23 cellular contexts compared by ENCODE assay signal in the genomic region with DNA sequence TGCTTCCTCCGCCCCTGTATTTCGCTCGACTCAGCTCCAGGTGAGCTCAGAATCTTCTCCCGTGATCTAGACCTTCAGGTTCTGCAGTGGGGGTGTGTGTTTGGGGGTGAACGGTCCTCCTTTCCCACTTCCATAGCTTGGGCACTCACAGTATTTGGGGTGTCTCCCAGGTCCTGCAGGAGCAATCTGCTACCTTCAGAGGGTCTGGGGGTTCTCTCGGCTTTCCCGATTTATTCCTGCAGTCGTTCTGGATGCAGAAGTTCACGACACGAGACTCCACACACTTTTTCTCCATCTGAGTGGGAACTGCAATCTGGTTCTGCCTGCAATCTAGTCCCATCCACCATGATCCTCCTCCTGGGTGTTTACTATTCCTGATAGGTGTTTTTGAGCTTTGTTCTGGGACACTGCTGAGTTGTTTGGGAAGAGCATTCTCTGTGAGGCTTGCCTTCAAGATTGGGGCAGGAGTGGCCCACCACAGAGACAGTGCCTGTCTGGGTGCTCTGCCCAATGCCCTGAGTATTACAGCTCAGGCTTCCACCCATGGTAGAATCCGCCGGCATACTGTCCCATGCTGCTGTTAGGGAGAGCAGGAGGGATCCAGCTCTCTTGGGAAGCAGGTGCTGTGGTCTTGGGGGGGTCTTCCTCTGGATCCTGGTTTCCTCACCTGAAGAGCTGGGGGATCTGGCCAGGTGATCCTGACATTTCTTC. TPM values are rescaled to one million over a fixed set of nuclear protein-coding genes. Genes with fewer than 3 reads are reported as not detected.
DNase-seq lines count a peak whose midpoint lies in the region; ATAC-seq, FAIRE-seq and TF ChIP-seq lines count a peak whose summit lies in the region.
"Had no signal": no experiment of that assay in that cellular context is flagged by ENCODE, and none has a peak within 500 bp of the region (broad histone marks: within the 10 kb centered on the region; RNA-seq: fewer than 3 reads in every experiment).

No MANE protein-coding gene starts in this region.

- no peaks in the 10 kb centered on the region for H3K27me3 ChIP-seq in right cardiac atrium (ENCODE audit: control insufficient read depth, insufficient read depth)
- H3K27me3 ChIP-seq in H7 (ENCODE audit: control insufficient read depth, insufficient read depth, low read length): no peaks in the 10 kb centered on the region
- H3K27me3 ChIP-seq in SK-N-SH (ENCODE audit: insufficient read depth): no peaks in the 10 kb centered on the region
- no peaks in the 10 kb centered on the region for H3K27me3 ChIP-seq in adrenal gland
- H3K27me3 ChIP-seq: heart left ventricle, vagina had no signal

- H3K4me3 ChIP-seq in right cardiac atrium (ENCODE audit: low read length) (no peak overlapping the region), H7 (ENCODE audit: insufficient read depth, low read depth, low read length) (no peak overlapping the region), kidney (ENCODE audit: low read length in 2 of 2) (no peak overlapping the region), SK-N-SH (ENCODE audit: low read depth in 2 of 2, low read length in 1 of 2) (no peak overlapping the region), adrenal gland (no peak overlapping the region)
- H3K4me3 ChIP-seq: HAP-1, heart left ventricle, vagina had no signal

- no peaks in the 10 kb centered on the region for H4K20me1 ChIP-seq in SK-N-SH (ENCODE audit: insufficient read depth)

- H3K4me1 ChIP-seq in right cardiac atrium (ENCODE audit: control insufficient read depth, insufficient read depth, low read length) (no peaks in the 10 kb centered on the region), kidney (ENCODE audit: control insufficient read depth in 1 of 2, insufficient read depth in 1 of 2, low read depth in 1 of 2, low read length in 2 of 2) (no peaks in the 10 kb centered on the region), SK-N-SH (ENCODE audit: control insufficient read depth in 1 of 2, insufficient read depth in 2 of 2, low read depth in 1 of 2, low read length in 1 of 2) (no peaks in the 10 kb centered on the region), adrenal gland (replicated peaks in 1 of 2) (no peaks in the 10 kb centered on the region)
- H3K4me1 ChIP-seq: HAP-1, vagina had no signal

- H3K9ac ChIP-seq in kidney (ENCODE audit: low read length in 2 of 2) (no peak overlapping the region), SK-N-SH (no peak overlapping the region)

- no peak for FAIRE-seq in kidney (lab: Jason Lieb, UNC)
- FAIRE-seq: GM12892, small intestine had no signal

- no peak for TF ChIP-seq POLR2A in adrenal gland (IDR thresholded peaks at IDR 0.05)

- H3K9me3 ChIP-seq in right cardiac atrium (ENCODE audit: control insufficient read depth, low read length) (no peaks in the 10 kb centered on the region), kidney (ENCODE audit: control insufficient read depth in 1 of 2, low read length in 2 of 2) (no peaks in the 10 kb centered on the region), SK-N-SH (no peaks in the 10 kb centered on the region), adrenal gland (replicated peaks in 1 of 3) (no peaks in the 10 kb centered on the region)
- H3K9me3 ChIP-seq: HAP-1, heart left ventricle, vagina had no signal

- intact Hi-C loops in cardiac septum (cut with DNase I) (no loop called here), right cardiac atrium (cut with DNase I) (no loop called here), kidney (cut with DNase I) (no loop called here), adrenal gland (cut with DNase I) (no loop called here)

- no peak overlapping the region for H3K4me2 ChIP-seq in SK-N-SH

- no peaks in the 10 kb centered on the region for H3K79me2 ChIP-seq in SK-N-SH (ENCODE audit: insufficient read depth)

- H2AFZ ChIP-seq in SK-N-SH (ENCODE audit: low read depth): no peak overlapping the region

- DNase-seq in cardiac septum (ENCODE audit: low spot score) (peak; percentile 26), right cardiac atrium (no peak), H7 (peak; percentile 9), kidney (peak; percentile 24), SK-N-SH (no peak), adrenal gland (no peak)
- peak; percentile 13 for DNase-seq in stimulated activated CD8-positive, alpha-beta memory T cell treated with anti-CD3 and anti-CD28 coated beads, Interleukin-4, amount 100 ng/mL, for 48 hours
- DNase-seq: activated CD4-positive, alpha-beta T cell treated with anti-CD3 and anti-CD28 coated beads for 4 hours; activated gamma-delta T cell treated with Interleukin-2 at 50 U/mL for 16 hours; activated naive CD8-positive, alpha-beta T cell treated with anti-CD3 and anti-CD28 coated beads, Interleukin-2, amount 50 U/mL, for 24 hours; activated T-cell treated with anti-CD3 and anti-CD28 coated beads, Interleukin-2, amount 50 U/mL, for 4 hours; central memory CD4-positive, alpha-beta T cell; midbrain; naive B cell; occipital lobe; T-cell; WERI-Rb-1 had no signal

- no peak for TF ChIP-seq EP300 in SK-N-SH (IDR thresholded peaks at IDR 0.05; ENCODE audit: borderline replicate concordance in 1 of 2, low read depth in 1 of 2, low read length in 1 of 2)

- TF ChIP-seq RAD21 in SK-N-SH (IDR thresholded peaks at IDR 0.05; ENCODE audit: low read length): no peak

- no peaks in the 10 kb centered on the region for H3K36me3 ChIP-seq in H7 (replicated peaks; ENCODE audit: control insufficient read depth, insufficient read depth, low read length)
- no peaks in the 10 kb centered on the region for H3K36me3 ChIP-seq in kidney (ENCODE audit: control insufficient read depth in 1 of 2, insufficient read depth in 2 of 2, low read length in 2 of 2)
- no peaks in the 10 kb centered on the region for H3K36me3 ChIP-seq in SK-N-SH (replicated peaks in 1 of 2; ENCODE audit: control insufficient read depth in 1 of 2, insufficient read depth in 2 of 2, low read length in 1 of 2)
- H3K36me3 ChIP-seq in adrenal gland (replicated peaks in 1 of 2): no peaks in the 10 kb centered on the region
- H3K36me3 ChIP-seq: HAP-1, heart left ventricle, vagina, WERI-Rb-1 had no signal

- ATAC-seq in right cardiac atrium: no peak
- no peak for ATAC-seq in HG03354 (IDR thresholded peaks at IDR 0.05; ENCODE audit: poor library complexity, severe bottlenecking, unreplicated experiment)
- ATAC-seq: activated T-cell treated with anti-CD3 and anti-CD28 coated beads, Interleukin-2, amount 50 U/mL, for 4 hours; T-cell had no signal

- H3K9me2 ChIP-seq in SK-N-SH: no peaks in the 10 kb centered on the region

- 88% methylated on average over 12 of the region's 12 CpGs for WGBS in right cardiac atrium
- WGBS in SK-N-SH (ENCODE audit: low lambda C conversion rate): 38% methylated on average over 12 of the region's 12 CpGs
- WGBS in adrenal gland, 4 donors: 91 to 95% (median 93%) methylated on average over 10 to 12 of the region's 12 CpGs

- CTCF ChIA-PET in SK-N-SH (lab: Yijun Ruan, JAX): interaction anchor here (1.3 to 1.8 kb wide), 2 partner anchors 47 to 72 kb away, joined by 3 to 7 read pairs; no protein-coding TSS in a partner anchor

- POLR2A ChIA-PET in SK-N-SH (lab: Yijun Ruan, JAX): no interaction called here

- H3K27ac ChIP-seq in right cardiac atrium (ENCODE audit: low read length) (no peak overlapping the region), kidney (ENCODE audit: low read depth in 2 of 2, low read length in 2 of 2) (no peak overlapping the region), SK-N-SH (ENCODE audit: low read depth in 2 of 2, low read length in 1 of 2) (no peak overlapping the region), adrenal gland (no peak overlapping the region)
- H3K27ac ChIP-seq: vagina, WERI-Rb-1 had no signal

- TF ChIP-seq CTCF in kidney (IDR thresholded peaks at IDR 0.05; ENCODE audit: borderline replicate concordance, extremely low read depth, insufficient read depth): no peak
- no peak for TF ChIP-seq CTCF in SK-N-SH (IDR thresholded peaks at IDR 0.05)
- no peak for TF ChIP-seq CTCF in adrenal gland (IDR thresholded peaks at IDR 0.05)

- no peaks in the 10 kb centered on the region for H3F3A ChIP-seq in SK-N-SH (replicated peaks; ENCODE audit: insufficient read depth)

TF ChIP-seq in SK-N-SH, 30 proteins besides CTCF, POLR2A, EP300 and RAD21 (continues in another document):
- TF ChIP-seq GATA2 (CRISPR knock-in tag; IDR thresholded peaks at IDR 0.05) (no peak), TCF12 (IDR thresholded peaks at IDR 0.05) (no peak), FOSL2 (IDR thresholded peaks at IDR 0.05; ENCODE audit: borderline replicate concordance, low read depth) (no peak), FOXJ3 (CRISPR knock-in tag; IDR thresholded peaks at IDR 0.05) (no peak), RFX5 (IDR thresholded peaks at IDR 0.05; ENCODE audit: low read length) (no peak), GABPA (IDR thresholded peaks at IDR 0.05; ENCODE audit: low read depth) (no peak), NFIC (IDR thresholded peaks at IDR 0.05; ENCODE audit: borderline replicate concordance) (no peak), TAF1 (IDR thresholded peaks at IDR 0.05; ENCODE audit: borderline replicate concordance, low read depth, low read length) (no peak), POLR2AphosphoS5 (IDR thresholded peaks at IDR 0.05; ENCODE audit: low read depth, low read length) (no peak)
- TF ChIP-seq, protein P1, sequence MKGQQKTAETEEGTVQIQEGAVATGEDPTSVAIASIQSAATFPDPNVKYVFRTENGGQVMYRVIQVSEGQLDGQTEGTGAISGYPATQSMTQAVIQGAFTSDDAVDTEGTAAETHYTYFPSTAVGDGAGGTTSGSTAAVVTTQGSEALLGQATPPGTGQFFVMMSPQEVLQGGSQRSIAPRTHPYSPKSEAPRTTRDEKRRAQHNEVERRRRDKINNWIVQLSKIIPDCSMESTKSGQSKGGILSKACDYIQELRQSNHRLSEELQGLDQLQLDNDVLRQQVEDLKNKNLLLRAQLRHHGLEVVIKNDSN (IDR thresholded peaks at IDR 0.05; ENCODE audit: borderline replicate concordance, low read depth): no peak

RNA-seq across cellular contexts. Expression of a gene that starts 29.8 kb away (rescaled TPM):
- total RNA-seq in cardiac septum (1.5 TPM), right cardiac atrium (1 to 10 TPM in 2 of 4 donors, under 1 TPM in 2; 0.39 to 1.6 (median 1.2) TPM), kidney (0.16 TPM), adrenal gland (1 to 10 TPM in 1 of 8 donors, under 1 TPM in 7; 0.18 to 2.7 (median 0.74) TPM)
- polyA plus RNA-seq in right cardiac atrium (0.91 TPM), kidney (ENCODE audit: insufficient read depth, low read depth, low replicate concordance) (0.13 TPM), SK-N-SH (2012; rRNA removed) (0.02 TPM in 2 replicates), adrenal gland (1 to 10 TPM in 2 of 3 donors, under 1 TPM in 1; 0.86 to 7.0 (median 2.1) TPM)
- total RNA-seq in H7 (2014; rRNA removed; shearing (Covaris generic)): 0.42 and 0.63 TPM in 2 replicates
- polyA plus RNA-seq in SK-N-SH (2012; cell fraction: cytosol; rRNA removed): under 0.01 and 0.01 TPM in 2 replicates
- 0.04 and 0.05 TPM in 2 replicates for polyA plus RNA-seq in SK-N-SH (2012; cell fraction: nucleus; rRNA removed)

Comparison
In these comparisons a context has a peak if more than half of its experiments do, and no peak if none do; other contexts are left out.
1. DNase-seq: peak in cardiac septum (single experiment), H7 (single experiment), kidney (single experiment) and stimulated activated CD8-positive, alpha-beta memory T cell treated with anti-CD3 and anti-CD28 coated beads, Interleukin-4, amount 100 ng/mL, for 48 hours (single experiment); none in right cardiac atrium (0 of 3), SK-N-SH (single experiment) and adrenal gland (0 of 7).